26 cellular contexts compared by ENCODE assay signal in genomic region chr12:3920378-3921141, GRCh38. TPM values are rescaled to one million over a fixed set of nuclear protein-coding genes. Genes with fewer than 3 reads are reported as not detected.
DNase-seq lines count a peak whose midpoint lies in the region; ATAC-seq, FAIRE-seq and TF ChIP-seq lines count a peak whose summit lies in the region.
"Had no signal": no experiment of that assay in that cellular context is flagged by ENCODE, and none has a peak within 500 bp of the region (broad histone marks: within the 10 kb centered on the region; RNA-seq: fewer than 3 reads in every experiment).

No MANE protein-coding gene starts in this region.

- H3K4me3 Mint-ChIP-seq in glutamatergic neuron (ENCODE audit: unreplicated experiment) = no peak overlapping the region
- H3K4me3 Mint-ChIP-seq: activated naive CD4-positive, alpha-beta T cell treated with anti-CD3 and anti-CD28 coated beads, Interleukin-2, amount 10 ng/mL, durations not matched to agents 7 days and 5 days; activated T-cell treated with anti-CD3 and anti-CD28 coated beads, Interleukin-2, amount 50 U/mL, for 4 hours; CD4-positive, alpha-beta memory T cell; central memory CD8-positive, alpha-beta T cell; mesothelial cell of epicardium; natural killer cell; stimulated activated effector memory CD8-positive, alpha-beta T cell treated with anti-CD3 and anti-CD28 coated beads, Interleukin-12 subunit alpha, Interleukin-12 subunit beta, amount 100 ng/mL, for 72 hours; T-helper 1 cell treated with Interleukin-12 subunit alpha and Interleukin-12 subunit beta and Interleukin-4 antibody, amounts not matched to agents 30 μg/mL and 1 μg/mL, for 36 hours had no signal

- H3K9me3 ChIP-seq in SJCRH30 (replicated peaks) (no peaks in the 10 kb centered on the region), endothelial cell of umbilical vein (replicated peaks; ENCODE audit: control insufficient read depth, insufficient read depth, low read length) (no peaks in the 10 kb centered on the region), mucosa of descending colon (no peaks in the 10 kb centered on the region), transverse colon (no peaks in the 10 kb centered on the region)
- H3K9me3 ChIP-seq: gastrocnemius medialis, prostate gland had no signal

- H3K36me3 ChIP-seq in SJCRH30 (no peaks in the 10 kb centered on the region), endothelial cell of umbilical vein (ENCODE audit: control insufficient read depth in 2 of 2, extremely low read depth in 1 of 2, insufficient read depth in 2 of 2, low read length in 2 of 2) (no peaks in the 10 kb centered on the region), mucosa of descending colon (ENCODE audit: low read depth) (no peaks in the 10 kb centered on the region), transverse colon (no peaks in the 10 kb centered on the region)
- H3K36me3 ChIP-seq: gastrocnemius medialis, prostate gland had no signal

- POLR2A ChIA-PET in endothelial cell of umbilical vein (lab: Charles Lee) = no interaction called here

- peaks cover 19% of the 10 kb centered on the region for H3K4me1 Mint-ChIP-seq in glutamatergic neuron (ENCODE audit: low read depth, unreplicated experiment)
- H3K4me1 Mint-ChIP-seq: natural killer cell had no signal

- in situ Hi-C loops in transverse colon (cut with MboI; ENCODE audit: low pct_ligation_motif_present in 1 of 4, low pct_unique_long_range_greater_than_20kb in 1 of 4, low sequenced_read_pairs in 3 of 4) = no loop called here

- no peaks in the 10 kb centered on the region for H4K20me1 ChIP-seq in endothelial cell of umbilical vein (replicated peaks; ENCODE audit: control insufficient read depth, extremely low read depth, insufficient read depth, low read length)

- BruUV-seq in endothelial cell of umbilical vein (replicated peaks; lab: Mats Ljungman, UMichigan) = no TSS peak

- H3K9ac ChIP-seq in endothelial cell of umbilical vein (replicated peaks; ENCODE audit: extremely low read depth, insufficient read depth, low read length) = no peak overlapping the region

- no peak overlapping the region for H2AFZ ChIP-seq in endothelial cell of umbilical vein (ENCODE audit: low read depth, low read length)

- intact Hi-C loops in endothelial cell of umbilical vein (cut with micrococcal nuclease) (loop anchor here (2.0 kb wide), 1 partner anchor 76 kb away; no protein-coding TSS in a partner anchor), mucosa of descending colon (cut with DNase I, micrococcal nuclease) (no loop called here), transverse colon (cut with DNase I; ENCODE audit: low total_unique reads) (no loop called here)

- FAIRE-seq in endothelial cell of umbilical vein (lab: Jason Lieb, UNC) = peak; percentile 55
- FAIRE-seq: GM12878 had no signal

- peak; percentile 27 for ATAC-seq in mucosa of descending colon
- ATAC-seq: activated T-cell treated with anti-CD3 and anti-CD28 coated beads, Interleukin-2, amount 50 U/mL, for 4 hours; esophagus mucosa; gastrocnemius medialis; GM12878; natural killer cell; stimulated activated effector memory CD8-positive, alpha-beta T cell treated with anti-CD3 and anti-CD28 coated beads, Interleukin-12 subunit alpha, Interleukin-12 subunit beta, amount 100 ng/mL, for 72 hours had no signal

- no peaks in the 10 kb centered on the region for H3K9me1 ChIP-seq in endothelial cell of umbilical vein (replicated peaks; ENCODE audit: control insufficient read depth, extremely low read depth, insufficient read depth, low read length)

- peaks cover 2% of the 10 kb centered on the region for H3K27me3 Mint-ChIP-seq in glutamatergic neuron (ENCODE audit: unreplicated experiment)
- H3K27me3 Mint-ChIP-seq: CD4-positive, alpha-beta memory T cell had no signal

- no peak for TF ChIP-seq EP300 in transverse colon (IDR thresholded peaks at IDR 0.05; ENCODE audit: low read depth)

- 30 to 41% methylated on average over 10 to 22 of the region's 22 CpGs for WGBS in transverse colon (ENCODE audit: low coverage in 1 of 2), 2 donors

- H3K4me1 ChIP-seq in SJCRH30 (peaks cover 27% of the 10 kb centered on the region), endothelial cell of umbilical vein (ENCODE audit: control insufficient read depth, extremely low read depth, insufficient read depth, low read length) (no peaks in the 10 kb centered on the region), mucosa of descending colon (ENCODE audit: low read depth) (no peaks in the 10 kb centered on the region), transverse colon (no peaks in the 10 kb centered on the region)
- H3K4me1 ChIP-seq: gastrocnemius medialis, prostate gland had no signal

- dilution Hi-C loops in endothelial cell of umbilical vein (cut with MboI; ENCODE audit: extremely low pct_ligation_motif_present, low sequenced_read_pairs) = no loop called here

- no peaks in the 10 kb centered on the region for H3K79me2 ChIP-seq in endothelial cell of umbilical vein (ENCODE audit: control insufficient read depth, insufficient read depth, low read length)

- H3K27ac Mint-ChIP-seq in glutamatergic neuron (ENCODE audit: unreplicated experiment) = no peak overlapping the region
- H3K27ac Mint-ChIP-seq: activated naive CD4-positive, alpha-beta T cell treated with anti-CD3 and anti-CD28 coated beads, Interleukin-2, amount 10 ng/mL, durations not matched to agents 7 days and 5 days; CD4-positive, alpha-beta memory T cell; mesothelial cell of epicardium; natural killer cell; stimulated activated effector memory CD8-positive, alpha-beta T cell treated with anti-CD3 and anti-CD28 coated beads, Interleukin-12 subunit alpha, Interleukin-12 subunit beta, amount 100 ng/mL, for 72 hours; T-helper 1 cell treated with Interleukin-12 subunit alpha and Interleukin-12 subunit beta and Interleukin-4 antibody, amounts not matched to agents 30 μg/mL and 1 μg/mL, for 36 hours had no signal

- H3K27ac ChIP-seq in SJCRH30 (peak overlapping the region; percentile 9; the same call in 1 of the 2 replicates), endothelial cell of umbilical vein (ENCODE audit: insufficient read depth, low read depth, low read length) (no peak overlapping the region), transverse colon (no peak overlapping the region)
- H3K27ac ChIP-seq: gastrocnemius medialis, prostate gland had no signal

- no peak overlapping the region for H3K4me3 ChIP-seq in SJCRH30
- H3K4me3 ChIP-seq in endothelial cell of umbilical vein (replicated peaks in 1 of 3; ENCODE audit: insufficient read depth in 1 of 3, low read depth in 1 of 3, low read length in 3 of 3) = no peak overlapping the region
- no peak overlapping the region for H3K4me3 ChIP-seq in mucosa of descending colon
- no peak overlapping the region for H3K4me3 ChIP-seq in transverse colon
- H3K4me3 ChIP-seq: gastrocnemius medialis, GM12878, prostate gland had no signal

- H3K36me3 Mint-ChIP-seq in glutamatergic neuron (ENCODE audit: unreplicated experiment) = no peaks in the 10 kb centered on the region
- H3K36me3 Mint-ChIP-seq: activated naive CD4-positive, alpha-beta T cell treated with anti-CD3 and anti-CD28 coated beads, Interleukin-2, amount 10 ng/mL, durations not matched to agents 7 days and 5 days; CD4-positive, alpha-beta memory T cell; mesothelial cell of epicardium; natural killer cell; stimulated activated effector memory CD8-positive, alpha-beta T cell treated with anti-CD3 and anti-CD28 coated beads, Interleukin-12 subunit alpha, Interleukin-12 subunit beta, amount 100 ng/mL, for 72 hours had no signal

- H3K27me3 ChIP-seq in SJCRH30 (no peaks in the 10 kb centered on the region), endothelial cell of umbilical vein (ENCODE audit: control insufficient read depth in 2 of 2, insufficient read depth in 2 of 2, low read length in 2 of 2) (peaks cover 6 to 8% of the 10 kb centered on the region in 2 experiments), transverse colon (peaks cover 28% of the 10 kb centered on the region)

- H3K9me3 Mint-ChIP-seq in glutamatergic neuron (ENCODE audit: unreplicated experiment) = no peaks in the 10 kb centered on the region
- H3K9me3 Mint-ChIP-seq: activated naive CD4-positive, alpha-beta T cell treated with anti-CD3 and anti-CD28 coated beads, Interleukin-2, amount 10 ng/mL, durations not matched to agents 7 days and 5 days; activated T-cell treated with anti-CD3 and anti-CD28 coated beads, Interleukin-2, amount 50 U/mL, for 4 hours; CD4-positive, alpha-beta memory T cell; central memory CD8-positive, alpha-beta T cell; mesothelial cell of epicardium; natural killer cell; stimulated activated effector memory CD8-positive, alpha-beta T cell treated with anti-CD3 and anti-CD28 coated beads, Interleukin-12 subunit alpha, Interleukin-12 subunit beta, amount 100 ng/mL, for 72 hours; T-helper 1 cell treated with Interleukin-12 subunit alpha and Interleukin-12 subunit beta and Interleukin-4 antibody, amounts not matched to agents 30 μg/mL and 1 μg/mL, for 36 hours had no signal

- CTCF ChIA-PET in endothelial cell of umbilical vein (lab: Charles Lee) = interaction anchor here (1.6 kb wide), 1 partner anchor 35 kb away, joined by 7 read pairs; no protein-coding TSS in a partner anchor

- no peak for DNase-seq in SJCRH30
- DNase-seq in endothelial cell of umbilical vein (ENCODE audit: low read depth, low spot score) = peak; percentile 64
- DNase-seq in mucosa of descending colon = peak in 1 of 3 donors; percentile 27
- peak; percentile 13 for DNase-seq in transverse colon
- no peak for DNase-seq in hepatic stellate cell (ENCODE audit: low spot score)
- DNase-seq in glutamatergic neuron = no peak
- no peak for DNase-seq in COLO668 (lab: John Stamatoyannopoulos, UW; ENCODE audit: unreplicated experiment)
- DNase-seq in cerebellar cortex (ENCODE audit: low spot score) = no peak
- DNase-seq: activated naive CD4-positive, alpha-beta T cell treated with anti-CD3 and anti-CD28 coated beads, Interleukin-2, amount 10 ng/mL, durations not matched to agents 7 days and 5 days; activated T-cell treated with anti-CD3 and anti-CD28 coated beads, Interleukin-2, amount 50 U/mL, for 4 hours; anterior cingulate cortex; CD4-positive, alpha-beta memory T cell; effector CD8-positive, alpha-beta T cell; gastrocnemius medialis; Karpas-422; natural killer cell; NCI-H510A; NK-92 treated with Interleukin-12 subunit alpha and Interleukin-12 subunit beta, amount 100 ng/mL, for 24 hours; stimulated activated CD4-positive, alpha-beta T cell treated with anti-CD3 and anti-CD28 coated beads, Interleukin-2, amount 100 ng/mL, for 24 hours had no signal

- H3K4me2 ChIP-seq in endothelial cell of umbilical vein (ENCODE audit: insufficient read depth, low read length) = no peak overlapping the region

- TF ChIP-seq POLR2A in endothelial cell of umbilical vein (IDR thresholded peaks at IDR 0.05; ENCODE audit: low read depth, low read length) = no peak
- TF ChIP-seq POLR2A in transverse colon (IDR thresholded peaks at IDR 0.05) = no peak

- no peak for TF ChIP-seq CTCF in endothelial cell of umbilical vein (IDR thresholded peaks at IDR 0.05; ENCODE audit: extremely low read depth in 1 of 2, insufficient read depth in 1 of 2, low read depth in 1 of 2, low read length in 2 of 2)
- no peak for TF ChIP-seq CTCF in mucosa of descending colon (IDR thresholded peaks at IDR 0.05)
- no peak for TF ChIP-seq CTCF in transverse colon (IDR thresholded peaks at IDR 0.05)
- no peak for TF ChIP-seq CTCF in glutamatergic neuron (IDR thresholded peaks at IDR 0.05; ENCODE audit: partially characterized antibody, unreplicated experiment)

RNA-seq across cellular contexts. Expression of gene PARP11, which starts 47.4 kb away (rescaled TPM):
- total RNA-seq in SJCRH30 (2014; rRNA removed; shearing (Covaris generic)) = 13.0 and 13.4 TPM in 2 replicates
- total RNA-seq in endothelial cell of umbilical vein = 4.9 and 6.3 TPM in 2 replicates
- 2.9 and 3.0 TPM in 2 replicates for polyA plus RNA-seq in endothelial cell of umbilical vein
- polyA plus RNA-seq in endothelial cell of umbilical vein (2011; cell fraction: cytosol; rRNA removed) = 2.9 and 3.2 TPM in 2 replicates
- 2.9 and 3.0 TPM in 2 replicates for polyA plus RNA-seq in endothelial cell of umbilical vein (2011; cell fraction: nucleus; rRNA removed)
- 2.8 and 4.6 TPM in 2 replicates for polyA plus RNA-seq in endothelial cell of umbilical vein (2012)
- polyA minus RNA-seq in endothelial cell of umbilical vein = 5.2 and 8.0 TPM in 2 replicates
- not detected for polyA minus RNA-seq in endothelial cell of umbilical vein (2011; cell fraction: cytosol; rRNA and poly(A)+ RNA removed)
- polyA minus RNA-seq in endothelial cell of umbilical vein (2011; cell fraction: nucleus; rRNA and poly(A)+ RNA removed) = 4.2 and 6.0 TPM in 2 replicates
- total RNA-seq in mucosa of descending colon = 10 to 100 TPM in 1 of 3 donors, 1 to 10 TPM in 2; 8.5 to 12.4 (median 9.5) TPM
- total RNA-seq in transverse colon = 1 to 10 TPM; 4.5 to 6.2 (median 5.0) TPM
- 19.0 TPM for total RNA-seq in glutamatergic neuron (ENCODE audit: unreplicated experiment)

Comparison
In these comparisons a context has a peak if more than half of its experiments do, and no peak if none do; other contexts are left out.
1. DNase-seq: peak in endothelial cell of umbilical vein (single experiment) and transverse colon (single experiment); none in SJCRH30 (0 of 2), hepatic stellate cell (single experiment), glutamatergic neuron (single experiment), COLO668 (single experiment) and cerebellar cortex (single experiment).